In genomic region chr9:135821116-135821515, GRCh38 we compare ENCODE assay signal across 19 cellular contexts.
"Had no signal": no experiment of that assay in that cellular context is flagged by ENCODE, and none has a peak within 500 bp of the region (broad histone marks: within the 10 kb centered on the region; RNA-seq: fewer than 3 reads in every experiment).

No MANE protein-coding gene starts in this region.

- H3K27ac Mint-ChIP-seq: stimulated activated memory B cell treated with anti-CD40 and anti-IgM and Interleukin-4, amounts not matched to agents 10 μg/mL and 1 μg/mL and 100 μg/mL, for 72 hours; stimulated activated naive CD8-positive, alpha-beta T cell treated with anti-CD3 and anti-CD28 coated beads, Interleukin-15, Interleukin-2, amounts not matched to agents 100 ng/mL and 50 ng/mL, for 24 hours had no signal

- H3K27ac ChIP-seq: esophagus squamous epithelium, gastroesophageal sphincter, parathyroid adenoma, spleen, testis, transverse colon had no signal

- ATAC-seq: gastroesophageal sphincter; mucosa of descending colon; naive thymus-derived CD8-positive, alpha-beta T cell; sciatic nerve; stimulated activated memory B cell treated with anti-CD40 and anti-IgM and Interleukin-4, amounts not matched to agents 10 μg/mL and 1 μg/mL and 100 μg/mL, for 72 hours had no signal

- H2AFZ ChIP-seq: parathyroid adenoma had no signal

- H3K9me3 Mint-ChIP-seq: naive thymus-derived CD8-positive, alpha-beta T cell; stimulated activated memory B cell treated with anti-CD40 and anti-IgM and Interleukin-4, amounts not matched to agents 10 μg/mL and 1 μg/mL and 100 μg/mL, for 72 hours; stimulated activated naive CD8-positive, alpha-beta T cell treated with anti-CD3 and anti-CD28 coated beads, Interleukin-15, Interleukin-2, amounts not matched to agents 100 ng/mL and 50 ng/mL, for 24 hours had no signal

- H3K27me3 ChIP-seq: esophagus squamous epithelium, gastroesophageal sphincter, spleen, testis, transverse colon had no signal

- H3K27me3 Mint-ChIP-seq: naive thymus-derived CD8-positive, alpha-beta T cell; stimulated activated memory B cell treated with anti-CD40 and anti-IgM and Interleukin-4, amounts not matched to agents 10 μg/mL and 1 μg/mL and 100 μg/mL, for 72 hours; stimulated activated naive CD8-positive, alpha-beta T cell treated with anti-CD3 and anti-CD28 coated beads, Interleukin-15, Interleukin-2, amounts not matched to agents 100 ng/mL and 50 ng/mL, for 24 hours had no signal

- H3K4me3 ChIP-seq: esophagus squamous epithelium, gastroesophageal sphincter, mucosa of descending colon, spleen, testis, transverse colon had no signal

- H3K4me1 ChIP-seq: esophagus squamous epithelium, gastroesophageal sphincter, parathyroid adenoma, spleen, testis, transverse colon had no signal

- H3K4me3 Mint-ChIP-seq: naive thymus-derived CD8-positive, alpha-beta T cell; stimulated activated memory B cell treated with anti-CD40 and anti-IgM and Interleukin-4, amounts not matched to agents 10 μg/mL and 1 μg/mL and 100 μg/mL, for 72 hours; stimulated activated naive CD8-positive, alpha-beta T cell treated with anti-CD3 and anti-CD28 coated beads, Interleukin-15, Interleukin-2, amounts not matched to agents 100 ng/mL and 50 ng/mL, for 24 hours had no signal

- H3K4me1 Mint-ChIP-seq: stimulated activated memory B cell treated with anti-CD40 and anti-IgM and Interleukin-4, amounts not matched to agents 10 μg/mL and 1 μg/mL and 100 μg/mL, for 72 hours had no signal

- H3K9me3 ChIP-seq: esophagus squamous epithelium, gastroesophageal sphincter, mucosa of descending colon, spleen, testis, transverse colon had no signal

- H3K9ac ChIP-seq: parathyroid adenoma had no signal

- DNase-seq: dermis blood vessel endothelial cell; esophagus squamous epithelium; foreskin fibroblast; hippocampal formation; mammary epithelial cell; mucosa of descending colon; naive thymus-derived CD8-positive, alpha-beta T cell; nucleus accumbens; spleen; stimulated activated CD4-positive, alpha-beta T cell treated with anti-CD3 and anti-CD28 coated beads, Interleukin-15, amount 100 ng/mL, for 24 hours; stimulated activated CD4-positive, alpha-beta T cell treated with anti-CD3 and anti-CD28 coated beads, Interleukin-1b, Interleukin-23, amount 100 ng/mL, for 48 hours; stimulated activated CD4-positive, alpha-beta T cell treated with anti-CD3 and anti-CD28 coated beads, Interleukin-4, amount 100 ng/mL, for 24 hours; testis; transverse colon had no signal
